In the genomic region with DNA sequence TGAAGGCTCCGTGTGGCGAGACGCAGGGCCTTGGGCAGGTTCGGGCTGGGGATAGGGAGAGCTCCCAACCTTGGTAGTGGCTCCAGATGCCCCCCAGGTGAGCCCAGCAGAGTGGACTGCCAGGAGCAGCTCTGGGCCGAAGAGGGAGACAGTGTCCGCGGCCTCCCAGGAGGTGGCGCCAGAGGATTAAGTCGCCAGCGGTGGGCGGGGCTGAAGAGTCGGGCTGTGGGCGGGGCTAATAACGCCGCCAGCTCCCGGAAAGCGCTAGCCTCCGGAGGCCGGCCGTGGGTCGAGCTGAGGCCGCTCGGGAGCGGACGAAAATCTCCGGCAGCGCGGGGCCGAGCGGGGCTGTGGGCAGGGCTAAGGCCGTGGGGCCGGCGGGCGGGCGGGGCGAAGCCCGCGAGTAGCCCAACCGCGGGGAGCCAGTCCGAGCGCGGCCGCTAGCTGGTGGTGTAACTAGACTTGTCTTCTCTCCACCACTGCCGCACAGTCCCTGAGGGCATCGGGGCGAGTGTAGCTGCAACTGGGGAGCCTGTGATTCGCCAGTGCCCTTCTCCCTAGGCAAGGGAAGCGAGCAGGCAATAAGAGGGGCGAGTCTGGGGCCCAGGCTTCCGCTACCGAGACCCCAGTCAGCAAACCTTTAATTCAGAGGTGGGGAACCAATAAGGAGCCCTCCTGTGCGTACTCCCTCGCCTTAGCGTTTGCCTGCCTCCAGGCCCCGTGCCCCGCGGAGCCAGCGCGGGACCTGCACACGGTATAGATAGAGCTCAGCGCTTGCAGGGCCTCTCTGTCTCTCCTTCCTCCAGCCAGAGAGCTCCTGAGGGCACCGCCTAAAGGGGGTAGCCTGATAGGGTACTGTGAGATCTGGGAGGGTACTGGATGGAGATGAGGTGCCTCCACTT, we compare ENCODE assay signal across 8 cellular contexts. TPM values are rescaled to one million over a fixed set of nuclear protein-coding genes. Genes with fewer than 3 reads are reported as not detected.
A peak's percentile ranks its signal among the peaks of the same experiment; 100 is the strongest.
DNase-seq lines count a peak whose midpoint lies in the region; ATAC-seq lines count a peak whose summit lies in the region.

No MANE protein-coding gene starts in this region.

- H3K9me3 ChIP-seq in HUES48 (ENCODE audit: control insufficient read depth, insufficient read depth, low read length): no peaks in the 10 kb centered on the region
- no peaks in the 10 kb centered on the region for H3K9me3 ChIP-seq in endocrine pancreas (ENCODE audit: control insufficient read depth, low read length)
- no peaks in the 10 kb centered on the region for H3K9me3 ChIP-seq in mesodermal cell (ENCODE audit: control insufficient read depth, low read length)

- H3K36me3 ChIP-seq in HUES48 (ENCODE audit: control insufficient read depth, insufficient read depth, low read length): no peaks in the 10 kb centered on the region
- H3K36me3 ChIP-seq in endocrine pancreas (ENCODE audit: control insufficient read depth, insufficient read depth, low read length): no peaks in the 10 kb centered on the region
- no peaks in the 10 kb centered on the region for H3K36me3 ChIP-seq in mesodermal cell (ENCODE audit: control insufficient read depth, insufficient read depth, low read length)

- peak; percentile 96 for DNase-seq in D341Med (ENCODE audit: low spot score)
- peak; percentile 91 for DNase-seq in NOMO-1 treated with dmso at 0.1 percent for 144 hours (lab: John Stamatoyannopoulos, UW; ENCODE audit: unreplicated experiment)
- DNase-seq in activated CD8-positive, alpha-beta memory T cell treated with anti-CD3 and anti-CD28 coated beads, Interleukin-2, amount 50 U/mL, for 1 hour (ENCODE audit: extremely low read depth): peak; percentile 65
- DNase-seq in stimulated activated CD8-positive, alpha-beta memory T cell treated with anti-CD3 and anti-CD28 coated beads, Interleukin-15, amount 100 ng/mL, for 24 hours (ENCODE audit: low read depth): peak; percentile 95

- WGBS in mesodermal cell (ENCODE audit: insufficient coverage in 2 of 2), 2 experiments: 1% methylated on average over 46 to 62 of the region's 63 CpGs

- H3K4me3 ChIP-seq in HUES48 (ENCODE audit: low read depth, low read length) (peak overlapping the region; percentile 68), endocrine pancreas (ENCODE audit: control insufficient read depth, insufficient read depth, low read length) (peak overlapping the region; percentile 30), mesodermal cell (ENCODE audit: extremely low read depth, insufficient read depth, low read length, poor library complexity, severe bottlenecking) (peak overlapping the region; percentile 39)

- H3K9ac ChIP-seq in HUES48 (ENCODE audit: low read depth, low read length): peak overlapping the region; percentile 65
- peak overlapping the region; percentile 84 for H3K9ac ChIP-seq in endocrine pancreas (ENCODE audit: control insufficient read depth, insufficient read depth, low read length)

- H3K27me3 ChIP-seq in HUES48 (ENCODE audit: control insufficient read depth, insufficient read depth, low read length): no peaks in the 10 kb centered on the region; the same call in 1 of the 2 replicates
- H3K27me3 ChIP-seq in endocrine pancreas (ENCODE audit: control insufficient read depth, insufficient read depth, low read length): no peaks in the 10 kb centered on the region

- H3K4me1 ChIP-seq in HUES48 (ENCODE audit: control insufficient read depth, insufficient read depth, low read length) (peaks cover 8% of the 10 kb centered on the region; the same call in 1 of the 2 replicates), endocrine pancreas (ENCODE audit: control insufficient read depth, insufficient read depth, low read length) (no peaks in the 10 kb centered on the region), mesodermal cell (ENCODE audit: control insufficient read depth, insufficient read depth, low read length, poor library complexity, severe bottlenecking) (peaks cover 9% of the 10 kb centered on the region)

- H3K27ac ChIP-seq in HUES48 (ENCODE audit: low read depth, low read length): peak overlapping the region; percentile 46
- peak overlapping the region; percentile 88 for H3K27ac ChIP-seq in mesodermal cell (ENCODE audit: low read depth, low read length, severe bottlenecking)

- peak; percentile 94 for ATAC-seq in GM21390 (IDR thresholded peaks at IDR 0.05; ENCODE audit: unreplicated experiment)

RNA-seq across cellular contexts. Expression of a gene that starts 14.4 kb away (rescaled TPM):
- 0.70 TPM for polyA plus RNA-seq in mesodermal cell (2013, experiment 1 of 2)
- 0.35 TPM for polyA plus RNA-seq in mesodermal cell (2013, experiment 2 of 2)

Comparison
In these comparisons a context has a peak if more than half of its experiments do, and no peak if none do; other contexts are left out.
1. Peak in every context shown above with its lines: DNase-seq, ATAC-seq, H3K4me3 ChIP-seq and H3K27ac ChIP-seq.